ENCODE assay signal across 32 cellular contexts in the genomic region with DNA sequence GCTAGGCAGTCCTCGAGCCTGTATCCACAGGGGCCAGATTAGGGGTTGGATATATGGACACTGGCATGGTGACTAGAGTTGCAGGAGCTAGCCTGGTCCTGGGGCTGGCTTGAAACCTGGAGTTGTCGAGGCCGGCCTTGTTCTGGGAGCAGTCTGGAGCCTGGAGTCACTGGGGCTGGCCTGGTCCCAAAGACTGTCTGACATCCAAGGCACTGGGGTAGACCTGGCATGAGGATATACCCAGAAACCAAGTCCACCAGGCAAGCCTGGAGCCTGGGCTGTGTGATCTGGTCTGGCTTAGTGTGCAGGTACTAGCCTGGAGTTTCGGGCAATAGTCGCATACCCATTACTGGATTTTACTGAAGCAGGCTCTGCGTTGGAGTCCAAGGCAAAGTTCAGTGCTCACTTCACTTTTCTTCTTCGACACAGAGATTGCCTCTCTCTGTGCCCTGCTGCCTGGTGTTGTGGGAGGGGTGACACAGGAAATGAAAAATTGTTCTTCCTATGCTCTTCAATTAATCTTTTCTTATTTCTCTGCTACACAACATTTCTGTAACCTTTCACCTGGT. TPM values are rescaled to one million over a fixed set of nuclear protein-coding genes. Genes with fewer than 3 reads are reported as not detected.
"Had no signal": no experiment of that assay in that cellular context is flagged by ENCODE, and none has a peak within 500 bp of the region (broad histone marks: within the 10 kb centered on the region; RNA-seq: fewer than 3 reads in every experiment).

No MANE protein-coding gene starts in this region.

- H3K36me3 Mint-ChIP-seq: activated naive CD4-positive, alpha-beta T cell treated with anti-CD3 and anti-CD28 coated beads, Interleukin-2, amount 50 U/mL, for 72 hours had no signal

- FAIRE-seq: astrocyte, TTC549 had no signal

- H3K27ac Mint-ChIP-seq: activated CD4-positive, alpha-beta T cell treated with anti-CD3 and anti-CD28 coated beads, Interleukin-2, amount 10 ng/mL, durations not matched to agents 24 days and 14 days; activated CD8-positive, alpha-beta T cell treated with anti-CD3 and anti-CD28 coated beads for 36 hours; activated naive CD4-positive, alpha-beta T cell treated with anti-CD3 and anti-CD28 coated beads for 36 hours; activated naive CD4-positive, alpha-beta T cell treated with anti-CD3 and anti-CD28 coated beads, Interleukin-2, amount 50 U/mL, for 72 hours; activated T-cell treated with anti-CD3 and anti-CD28 coated beads, Interleukin-2, amount 50 U/mL, for 24 hours; activated T-helper 1 cell treated with anti-CD3 and anti-CD28 coated beads, Interleukin-12 subunit alpha, Interleukin-12 subunit beta, Interleukin-2, Interleukin-4 antibody, amounts not matched to agents 30 ng/mL and 10 ng/mL and 1 ng/mL, durations not matched to agents 14 hours and 24 hours and 36 hours; T-helper 2 cell treated with Interferon-gamma antibody and Interleukin-4, amounts not matched to agents 5 μg/mL and 100 μg/mL, for 36 hours had no signal

- H3K27me3 ChIP-seq: adrenal gland, body of pancreas, breast epithelium, SJCRH30 had no signal

- H3K4me1 Mint-ChIP-seq: activated CD4-positive, alpha-beta T cell treated with anti-CD3 and anti-CD28 coated beads, Interleukin-2, amount 10 ng/mL, durations not matched to agents 24 days and 14 days had no signal

- H3K4me1 ChIP-seq: adrenal gland, body of pancreas, breast epithelium, SJCRH30 had no signal

- ATAC-seq: activated CD8-positive, alpha-beta T cell treated with anti-CD3 and anti-CD28 coated beads for 36 hours; activated naive CD4-positive, alpha-beta T cell treated with anti-CD3 and anti-CD28 coated beads, Interleukin-2, amount 50 U/mL, for 72 hours; body of pancreas; Panc1 had no signal

- H3K27ac ChIP-seq: adrenal gland, body of pancreas, breast epithelium, SJCRH30, SK-N-MC had no signal

- H3K27me3 Mint-ChIP-seq: activated CD4-positive, alpha-beta T cell treated with anti-CD3 and anti-CD28 coated beads, Interleukin-2, amount 10 ng/mL, durations not matched to agents 24 days and 14 days had no signal

- H3K4me3 ChIP-seq: adrenal gland, body of pancreas, breast epithelium, SJCRH30, SK-N-MC had no signal

- H3K9me3 ChIP-seq: adrenal gland, body of pancreas, breast epithelium, SJCRH30 had no signal

- H3K36me3 ChIP-seq: adrenal gland, breast epithelium, SJCRH30 had no signal

- DNase-seq: activated CD4-positive, alpha-beta T cell treated with anti-CD3 and anti-CD28 coated beads, Interleukin-2, amount 10 ng/mL, durations not matched to agents 24 days and 14 days; activated CD4-positive, alpha-beta T cell treated with anti-CD3 and anti-CD28 coated beads, Interleukin-2, amount 50 U/mL, for 4 hours; activated CD8-positive, alpha-beta T cell treated with anti-CD3 and anti-CD28 coated beads for 36 hours; activated gamma-delta T cell treated with Interleukin-2 at 50 U/mL for 16 hours; activated naive CD4-positive, alpha-beta T cell treated with anti-CD3 and anti-CD28 coated beads for 36 hours; activated T-cell treated with anti-CD3 and anti-CD28 coated beads, Interleukin-2, amount 50 U/mL, for 24 hours; adrenal gland; body of pancreas; Karpas-422; KBM-7; NCI-H1105; NCI-H1436; NCI-H1694; NCI-H1930; NCI-H2081 treated with DMSO at 0.1 percent for 48 hours; NCI-H226; NCI-H446 treated with DMSO at 0.1 percent for 48 hours; NCI-H524; NCI-H69; SHP77; SJCRH30 had no signal

- H3K4me3 Mint-ChIP-seq: activated CD4-positive, alpha-beta T cell treated with anti-CD3 and anti-CD28 coated beads, Interleukin-2, amount 10 ng/mL, durations not matched to agents 24 days and 14 days; activated CD8-positive, alpha-beta T cell treated with anti-CD3 and anti-CD28 coated beads for 36 hours; activated naive CD4-positive, alpha-beta T cell treated with anti-CD3 and anti-CD28 coated beads for 36 hours; activated T-cell treated with anti-CD3 and anti-CD28 coated beads, Interleukin-2, amount 50 U/mL, for 24 hours; activated T-helper 1 cell treated with anti-CD3 and anti-CD28 coated beads, Interleukin-12 subunit alpha, Interleukin-12 subunit beta, Interleukin-2, Interleukin-4 antibody, amounts not matched to agents 30 ng/mL and 10 ng/mL and 1 ng/mL, durations not matched to agents 14 hours and 24 hours and 36 hours; T-helper 2 cell treated with Interferon-gamma antibody and Interleukin-4, amounts not matched to agents 5 μg/mL and 100 μg/mL, for 36 hours had no signal

RNA-seq across cellular contexts. Expression of gene GLYATL1, which starts 4.3 kb away (rescaled TPM):
- total RNA-seq: activated CD4-positive, alpha-beta T cell treated with anti-CD3 and anti-CD28 coated beads, Interleukin-2, amount 10 ng/mL, durations not matched to agents 24 days and 14 days; activated CD8-positive, alpha-beta memory T cell treated with anti-CD3 and anti-CD28 coated beads for 36 hours; activated naive CD4-positive, alpha-beta T cell treated with anti-CD3 and anti-CD28 coated beads for 36 hours; activated naive CD4-positive, alpha-beta T cell treated with anti-CD3 and anti-CD28 coated beads, Interleukin-2, amount 50 U/mL, for 72 hours; activated T-helper 1 cell treated with anti-CD3 and anti-CD28 coated beads, Interleukin-12 subunit alpha, Interleukin-12 subunit beta, Interleukin-2, Interleukin-4 antibody, amounts not matched to agents 30 ng/mL and 10 ng/mL and 1 ng/mL, durations not matched to agents 14 hours and 24 hours and 36 hours; astrocyte; MCF 10A; SJCRH30; T-helper 1 cell treated with Interleukin-12 subunit alpha and Interleukin-12 subunit beta and Interleukin-4 antibody, amounts not matched to agents 30 ng/mL and 1 ng/mL, for 36 hours had no signal
